ENCODE assay signal across 9 cellular contexts in genomic region chr19:35509861-35510625, GRCh38. TPM values are rescaled to one million over a fixed set of nuclear protein-coding genes. Genes with fewer than 3 reads are reported as not detected.
DNase-seq lines count a peak whose midpoint lies in the region; ATAC-seq and TF ChIP-seq lines count a peak whose summit lies in the region.
"Had no signal": no experiment of that assay in that cellular context is flagged by ENCODE, and none has a peak within 500 bp of the region (broad histone marks: within the 10 kb centered on the region; RNA-seq: fewer than 3 reads in every experiment).

No MANE protein-coding gene starts in this region.

- peaks cover 17% of the 10 kb centered on the region for H3K4me1 Mint-ChIP-seq in CD8-positive, alpha-beta T cell (ENCODE audit: low read depth)
- H3K4me1 Mint-ChIP-seq in HFFc6 (ENCODE audit: low read depth): peaks cover 16% of the 10 kb centered on the region

- H3K27ac Mint-ChIP-seq in CD8-positive, alpha-beta T cell: no peak overlapping the region
- H3K27ac Mint-ChIP-seq in HFFc6: no peak overlapping the region

- peaks cover 44% of the 10 kb centered on the region for H3K27me3 Mint-ChIP-seq in CD8-positive, alpha-beta T cell (ENCODE audit: low read depth)
- H3K27me3 Mint-ChIP-seq in HFFc6 (ENCODE audit: insufficient read depth): peaks cover 65% of the 10 kb centered on the region

- 1% methylated on average over 39 of the region's 39 CpGs for WGBS in esophagus, 2 donors

- peaks cover 7% of the 10 kb centered on the region for H3K27me3 ChIP-seq in CD8-positive, alpha-beta T cell (ENCODE audit: insufficient read depth, low read length)
- no peaks in the 10 kb centered on the region for H3K27me3 ChIP-seq in esophagus (ENCODE audit: control insufficient read depth in 1 of 2, insufficient read depth in 2 of 2, low read length in 2 of 2)
- H3K27me3 ChIP-seq in muscle layer of duodenum (ENCODE audit: low read depth, low read length): peaks cover 43% of the 10 kb centered on the region

- POLR2A ChIA-PET in CD8-positive, alpha-beta T cell (lab: Charles Lee): interaction anchor here (1.2 kb wide), 1 partner anchor 138 kb away, joined by 3 read pairs; the partner anchor contains the start of gene COX6B1

- intact Hi-C loops in CD8-positive, alpha-beta T cell (cut with DNase I, micrococcal nuclease): loop anchor here (1.0 to 5.0 kb wide), 4 partner anchors 35 to 422 kb away; partner anchors contain the start of gene TMEM147 (in 1 of the 2)

- no peaks in the 10 kb centered on the region for H3K36me3 Mint-ChIP-seq in CD8-positive, alpha-beta T cell
- H3K36me3 Mint-ChIP-seq in HFFc6 (ENCODE audit: low read depth): no peaks in the 10 kb centered on the region

- H3K36me3 ChIP-seq in CD8-positive, alpha-beta T cell (ENCODE audit: insufficient read depth, low read length): no peaks in the 10 kb centered on the region
- H3K36me3 ChIP-seq in esophagus (ENCODE audit: control insufficient read depth in 2 of 2, insufficient read depth in 2 of 2, low read length in 1 of 2) (peaks cover 0 to 5% of the 10 kb centered on the region in 2 donors), muscle layer of duodenum (ENCODE audit: control insufficient read depth in 1 of 2, insufficient read depth in 2 of 2, low read length in 2 of 2) (no peaks in the 10 kb centered on the region)

- TF ChIP-seq CTCF in CD8-positive, alpha-beta T cell (IDR thresholded peaks at IDR 0.05): peak; percentile 80
- peak; percentile 99 for TF ChIP-seq CTCF in HFFc6 (IDR thresholded peaks at IDR 0.05)

- ATAC-seq in CD8-positive, alpha-beta T cell: peak; percentile 75
- ATAC-seq in GM19397 (IDR thresholded peaks at IDR 0.05; ENCODE audit: unreplicated experiment): no peak

- CTCF ChIA-PET in CD8-positive, alpha-beta T cell (lab: Charles Lee): interaction anchor here (0.5 to 3.3 kb wide), 34 partner anchors 8 to 444 kb away, joined by 3 to 19 read pairs (median 4); no protein-coding TSS in a partner anchor

- H3K4me3 ChIP-seq in CD8-positive, alpha-beta T cell (ENCODE audit: low read depth, low read length): peak overlapping the region; percentile 59
- H3K4me3 ChIP-seq in esophagus (ENCODE audit: low read depth in 1 of 2, low read length in 2 of 2): peak overlapping the region; percentile 36 to 49
- peak overlapping the region; percentile 48 to 52 for H3K4me3 ChIP-seq in muscle layer of duodenum (ENCODE audit: low read depth in 1 of 2, low read length in 2 of 2)

- H3K9me3 Mint-ChIP-seq in CD8-positive, alpha-beta T cell: no peaks in the 10 kb centered on the region
- H3K9me3 Mint-ChIP-seq in HFFc6: no peaks in the 10 kb centered on the region

- peak; percentile 56 to 84 (median 68) for DNase-seq in CD8-positive, alpha-beta T cell
- no peak for DNase-seq in HFFc6
- peak; percentile 89 for DNase-seq in NCI-H748 (lab: John Stamatoyannopoulos, UW; ENCODE audit: unreplicated experiment)
- DNase-seq in activated T-cell treated with anti-CD3 and anti-CD28 coated beads for 24 hours (ENCODE audit: low read depth): peak; percentile 59
- peak; percentile 62 for DNase-seq in stimulated activated CD8-positive, alpha-beta memory T cell treated with anti-CD3 and anti-CD28 coated beads, Interleukin-7, amount 100 ng/mL, for 24 hours (ENCODE audit: low read depth)

- no peaks in the 10 kb centered on the region for H3K9me3 ChIP-seq in CD8-positive, alpha-beta T cell (ENCODE audit: low read length)
- H3K9me3 ChIP-seq in esophagus (ENCODE audit: control insufficient read depth in 2 of 2, insufficient read depth in 1 of 2, low read depth in 1 of 2, low read length in 1 of 2) (peaks cover 0 to 3% of the 10 kb centered on the region in 2 donors), muscle layer of duodenum (ENCODE audit: control insufficient read depth in 1 of 2, low read length in 2 of 2) (no peaks in the 10 kb centered on the region)

- peaks cover 18% of the 10 kb centered on the region for H3K4me1 ChIP-seq in CD8-positive, alpha-beta T cell (ENCODE audit: insufficient read depth, low read length)
- H3K4me1 ChIP-seq in esophagus (ENCODE audit: control insufficient read depth in 2 of 2, insufficient read depth in 2 of 2, low read length in 1 of 2): peaks cover 0 to 21% of the 10 kb centered on the region in 2 donors
- peaks cover 0 to 12% of the 10 kb centered on the region in 2 donors for H3K4me1 ChIP-seq in muscle layer of duodenum (ENCODE audit: control insufficient read depth in 1 of 2, insufficient read depth in 2 of 2, low read length in 2 of 2)

- H3K4me3 Mint-ChIP-seq in CD8-positive, alpha-beta T cell: peak overlapping the region; percentile 70
- H3K4me3 Mint-ChIP-seq in HFFc6: peak overlapping the region; percentile 65

- no peak overlapping the region for H3K27ac ChIP-seq in CD8-positive, alpha-beta T cell (ENCODE audit: low read depth, low read length)
- H3K27ac ChIP-seq in esophagus (ENCODE audit: low read depth in 2 of 2, low read length in 1 of 2) (peak overlapping the region; percentile 77 to 92), muscle layer of duodenum (ENCODE audit: low read length) (no peak overlapping the region)

RNA-seq across cellular contexts. Expression of gene DMKN, which starts 3.4 kb away (rescaled TPM):
- total RNA-seq in CD8-positive, alpha-beta T cell: 1 to 10 TPM; 1.5 to 1.9 TPM
- under 1 TPM in 3 of 6 experiments, not detected in 3; 0.27 to 0.75 (median 0.73) TPM for total RNA-seq in HFFc6 (2021; fragmentation: NEBNext Ultra II Directional; extraction: Animal tissue kit (Norgen Biotek cat#: 25700))
- 100 to 1,000 TPM; 223 to 315 TPM for polyA plus RNA-seq in esophagus

RNA-seq across cellular contexts. Expression of gene SBSN, which starts 18.1 kb away (rescaled TPM):
- not detected for total RNA-seq in CD8-positive, alpha-beta T cell
- total RNA-seq in HFFc6 (2021; fragmentation: NEBNext Ultra II Directional; extraction: Animal tissue kit (Norgen Biotek cat#: 25700)): 1 to 10 TPM; 1.6 to 3.3 (median 2.0) TPM
- 1,000 to 10,000 TPM in 1 of 2 donors, 100 to 1,000 TPM in 1; 453 to 1,191 TPM for polyA plus RNA-seq in esophagus
- total RNA-seq: activated CD8-positive, alpha-beta memory T cell treated with anti-CD3 and anti-CD28 coated beads for 36 hours had no signal

RNA-seq across cellular contexts. Expression of gene KRTDAP, which starts 19.8 kb away (rescaled TPM):
- not detected for total RNA-seq in CD8-positive, alpha-beta T cell
- total RNA-seq in HFFc6 (2021; fragmentation: NEBNext Ultra II Directional; extraction: Animal tissue kit (Norgen Biotek cat#: 25700)): not detected
- polyA plus RNA-seq in esophagus: 100 to 1,000 TPM; 109 to 238 TPM
- total RNA-seq: activated CD8-positive, alpha-beta memory T cell treated with anti-CD3 and anti-CD28 coated beads for 36 hours had no signal

RNA-seq across cellular contexts. Expression of gene GAPDHS, which starts 23.2 kb away (rescaled TPM):
- not detected for total RNA-seq in CD8-positive, alpha-beta T cell
- not detected for total RNA-seq in HFFc6 (2021; fragmentation: NEBNext Ultra II Directional; extraction: Animal tissue kit (Norgen Biotek cat#: 25700))
- not detected for polyA plus RNA-seq in esophagus
- total RNA-seq: activated CD8-positive, alpha-beta memory T cell treated with anti-CD3 and anti-CD28 coated beads for 36 hours had no signal

RNA-seq across cellular contexts. Expression of gene TMEM147, which starts 35.4 kb away (rescaled TPM):
- 10 to 100 TPM; 22.3 to 27.2 TPM for total RNA-seq in CD8-positive, alpha-beta T cell
- total RNA-seq in HFFc6 (2021; fragmentation: NEBNext Ultra II Directional; extraction: Animal tissue kit (Norgen Biotek cat#: 25700)): 100 to 1,000 TPM; 104 to 130 (median 115) TPM
- 100 to 1,000 TPM in 1 of 2 donors, 10 to 100 TPM in 1; 61.7 to 145 TPM for polyA plus RNA-seq in esophagus

Comparison
In these comparisons a context has a peak if more than half of its experiments do, and no peak if none do; other contexts are left out.
1. H3K27ac ChIP-seq: peak in esophagus (2 of 2); none in CD8-positive, alpha-beta T cell (single experiment) and muscle layer of duodenum (single experiment).
2. Peak in every context shown above with its lines, with median percentiles within 50 percentile points of each other: H3K4me3 ChIP-seq.